ENCODE assay signal across 12 cellular contexts in genomic region chr20:10508060-10508459, GRCh38.
DNase-seq lines count a peak whose midpoint lies in the region; ATAC-seq and TF ChIP-seq lines count a peak whose summit lies in the region.
"Had no signal": no experiment of that assay in that cellular context is flagged by ENCODE, and none has a peak within 500 bp of the region (broad histone marks: within the 10 kb centered on the region; RNA-seq: fewer than 3 reads in every experiment).

No MANE protein-coding gene starts in this region.

- H3K9ac ChIP-seq in smooth muscle cell (ENCODE audit: low read depth): no peak overlapping the region

- no peaks in the 10 kb centered on the region for H3K79me2 ChIP-seq in smooth muscle cell (ENCODE audit: low read depth)

- no peak overlapping the region for H3K4me3 Mint-ChIP-seq in activated CD8-positive, alpha-beta T cell treated with anti-CD3 and anti-CD28 coated beads for 36 hours
- H3K4me3 Mint-ChIP-seq in naive thymus-derived CD4-positive, alpha-beta T cell: no peak overlapping the region
- H3K4me3 Mint-ChIP-seq: activated T-helper 17 cell treated with anti-CD3 and anti-CD28 coated beads, Interleukin-2, amount 50 U/mL, for 72 hours; CD4-positive, alpha-beta memory T cell had no signal

- no peak overlapping the region for H2AFZ ChIP-seq in smooth muscle cell (ENCODE audit: low read depth)

- WGBS in adrenal gland, 4 donors: 43 to 62% (median 49%) methylated on average over 4 of the region's 4 CpGs
- WGBS in smooth muscle cell (ENCODE audit: low lambda C conversion rate): 72% methylated on average over 4 of the region's 4 CpGs

- H3K27me3 ChIP-seq in adrenal gland (no peaks in the 10 kb centered on the region), right atrium auricular region (no peaks in the 10 kb centered on the region), smooth muscle cell (ENCODE audit: low read depth) (no peaks in the 10 kb centered on the region)
- no peaks in the 10 kb centered on the region for H3K27me3 ChIP-seq in naive thymus-derived CD4-positive, alpha-beta T cell (ENCODE audit: control insufficient read depth in 2 of 2, insufficient read depth in 2 of 2, low read length in 2 of 2)
- H3K27me3 ChIP-seq: thyroid gland had no signal

- H3K4me3 ChIP-seq in adrenal gland (no peak overlapping the region), right atrium auricular region (no peak overlapping the region), smooth muscle cell (no peak overlapping the region)
- no peak overlapping the region for H3K4me3 ChIP-seq in naive thymus-derived CD4-positive, alpha-beta T cell (ENCODE audit: low read length)
- H3K4me3 ChIP-seq: thyroid gland had no signal

- TF ChIP-seq POLR2A in adrenal gland (IDR thresholded peaks at IDR 0.05): no peak

- intact Hi-C loops in adrenal gland (cut with DNase I): no loop called here
- intact Hi-C loops in activated CD8-positive, alpha-beta T cell treated with anti-CD3 and anti-CD28 coated beads for 36 hours (cut with micrococcal nuclease): no loop called here
- intact Hi-C loops in naive thymus-derived CD4-positive, alpha-beta T cell (cut with micrococcal nuclease): no loop called here

- POLR2A ChIA-PET in activated CD8-positive, alpha-beta T cell treated with anti-CD3 and anti-CD28 coated beads for 36 hours (lab: Charles Lee): no interaction called here
- POLR2A ChIA-PET in naive thymus-derived CD4-positive, alpha-beta T cell (lab: Charles Lee): no interaction called here

- H4K20me1 ChIP-seq in smooth muscle cell (ENCODE audit: low read depth): no peaks in the 10 kb centered on the region

- no peaks in the 10 kb centered on the region for H3K9me3 ChIP-seq in adrenal gland (replicated peaks in 1 of 3)
- H3K9me3 ChIP-seq in right atrium auricular region: no peaks in the 10 kb centered on the region
- H3K9me3 ChIP-seq in smooth muscle cell (replicated peaks; ENCODE audit: low read depth): no peaks in the 10 kb centered on the region
- H3K9me3 ChIP-seq in naive thymus-derived CD4-positive, alpha-beta T cell (ENCODE audit: control insufficient read depth in 2 of 3, low read length in 3 of 3): no peaks in the 10 kb centered on the region
- H3K9me3 ChIP-seq: thyroid gland had no signal

- CTCF ChIA-PET in activated CD8-positive, alpha-beta T cell treated with anti-CD3 and anti-CD28 coated beads for 36 hours (lab: Charles Lee): no interaction called here
- CTCF ChIA-PET in naive thymus-derived CD4-positive, alpha-beta T cell (lab: Charles Lee): no interaction called here

- H3K4me1 ChIP-seq in adrenal gland (replicated peaks in 1 of 2) (peaks cover 42 to 73% of the 10 kb centered on the region in 2 donors), right atrium auricular region (peaks cover 0 to 49% of the 10 kb centered on the region in 2 donors), smooth muscle cell (ENCODE audit: low read depth) (peaks cover 20% of the 10 kb centered on the region)
- peaks cover 0 to 13% of the 10 kb centered on the region in 2 donors for H3K4me1 ChIP-seq in naive thymus-derived CD4-positive, alpha-beta T cell (ENCODE audit: control insufficient read depth in 2 of 2, insufficient read depth in 2 of 2, low read length in 2 of 2)

- H3K27ac Mint-ChIP-seq in activated CD8-positive, alpha-beta T cell treated with anti-CD3 and anti-CD28 coated beads for 36 hours: no peak overlapping the region
- H3K27ac Mint-ChIP-seq in naive thymus-derived CD4-positive, alpha-beta T cell: no peak overlapping the region
- H3K27ac Mint-ChIP-seq: activated T-helper 17 cell treated with anti-CD3 and anti-CD28 coated beads, Interleukin-2, amount 50 U/mL, for 72 hours had no signal

- peak overlapping the region; percentile 8 to 84 (median 61) for H3K27ac ChIP-seq in adrenal gland
- H3K27ac ChIP-seq in right atrium auricular region: peak overlapping the region; percentile 59 to 75
- H3K27ac ChIP-seq in smooth muscle cell (ENCODE audit: low read depth): peak overlapping the region; percentile 79
- H3K27ac ChIP-seq in naive thymus-derived CD4-positive, alpha-beta T cell (ENCODE audit: low read depth, low read length): no peak overlapping the region

- DNase-seq in ELR (ENCODE audit: low read depth) (peak; percentile 26), adrenal gland (peak; percentile 41 to 88 (median 85)), right atrium auricular region (ENCODE audit: low spot score) (no peak), smooth muscle cell (lab: John Stamatoyannopoulos, UW; ENCODE audit: unreplicated experiment) (no peak), GM20000 (ENCODE audit: low spot score) (no peak), cortex of kidney (lab: John Stamatoyannopoulos, UW) (no peak)
- no peak for DNase-seq in activated CD8-positive, alpha-beta T cell treated with anti-CD3 and anti-CD28 coated beads for 36 hours
- DNase-seq in naive thymus-derived CD4-positive, alpha-beta T cell: no peak
- DNase-seq: CD4-positive, alpha-beta memory T cell; cerebellar nuclear complex had no signal

- H3K4me2 ChIP-seq in smooth muscle cell: peak overlapping the region; percentile 62

- H3K27me3 Mint-ChIP-seq in activated CD8-positive, alpha-beta T cell treated with anti-CD3 and anti-CD28 coated beads for 36 hours: no peaks in the 10 kb centered on the region
- H3K27me3 Mint-ChIP-seq in naive thymus-derived CD4-positive, alpha-beta T cell: no peaks in the 10 kb centered on the region
- H3K27me3 Mint-ChIP-seq: activated T-helper 17 cell treated with anti-CD3 and anti-CD28 coated beads, Interleukin-2, amount 50 U/mL, for 72 hours; CD4-positive, alpha-beta memory T cell had no signal

- H3F3A ChIP-seq in smooth muscle cell (ENCODE audit: low read depth): peaks cover 23% of the 10 kb centered on the region

- ATAC-seq in activated CD8-positive, alpha-beta T cell treated with anti-CD3 and anti-CD28 coated beads for 36 hours: no peak
- no peak for ATAC-seq in naive thymus-derived CD4-positive, alpha-beta T cell
- ATAC-seq: activated T-helper 17 cell treated with anti-CD3 and anti-CD28 coated beads, Interleukin-2, amount 50 U/mL, for 72 hours had no signal

- peaks cover 13% of the 10 kb centered on the region for H3K4me1 Mint-ChIP-seq in activated CD8-positive, alpha-beta T cell treated with anti-CD3 and anti-CD28 coated beads for 36 hours (ENCODE audit: low read depth)
- peaks cover 8 to 36% (median 27%) of the 10 kb centered on the region in 7 donors for H3K4me1 Mint-ChIP-seq in naive thymus-derived CD4-positive, alpha-beta T cell

- H3K36me3 Mint-ChIP-seq in activated CD8-positive, alpha-beta T cell treated with anti-CD3 and anti-CD28 coated beads for 36 hours (ENCODE audit: low read depth): peaks cover 3% of the 10 kb centered on the region
- H3K36me3 Mint-ChIP-seq in naive thymus-derived CD4-positive, alpha-beta T cell: peaks cover 0 to 9% (median 0%) of the 10 kb centered on the region in 5 donors
- H3K36me3 Mint-ChIP-seq: CD4-positive, alpha-beta memory T cell had no signal

- no peaks in the 10 kb centered on the region for H3K36me3 ChIP-seq in adrenal gland (replicated peaks in 1 of 2)
- H3K36me3 ChIP-seq in right atrium auricular region: no peaks in the 10 kb centered on the region
- H3K36me3 ChIP-seq in smooth muscle cell (ENCODE audit: low read depth): no peaks in the 10 kb centered on the region
- H3K36me3 ChIP-seq in naive thymus-derived CD4-positive, alpha-beta T cell (ENCODE audit: control insufficient read depth in 2 of 3, insufficient read depth in 3 of 3, low read length in 3 of 3): no peaks in the 10 kb centered on the region
- H3K36me3 ChIP-seq: thyroid gland had no signal

- no peaks in the 10 kb centered on the region for H3K9me3 Mint-ChIP-seq in activated CD8-positive, alpha-beta T cell treated with anti-CD3 and anti-CD28 coated beads for 36 hours
- H3K9me3 Mint-ChIP-seq in naive thymus-derived CD4-positive, alpha-beta T cell: peaks cover 0 to 3% (median 0%) of the 10 kb centered on the region in 11 donors
- H3K9me3 Mint-ChIP-seq: activated T-helper 17 cell treated with anti-CD3 and anti-CD28 coated beads, Interleukin-2, amount 50 U/mL, for 72 hours; CD4-positive, alpha-beta memory T cell had no signal

- no peak for TF ChIP-seq CTCF in adrenal gland (IDR thresholded peaks at IDR 0.05)
- TF ChIP-seq CTCF in right atrium auricular region (IDR thresholded peaks at IDR 0.05): no peak
- no peak for TF ChIP-seq CTCF in smooth muscle cell (IDR thresholded peaks at IDR 0.05; ENCODE audit: borderline replicate concordance, insufficient read depth, poor library complexity, severe bottlenecking)
- TF ChIP-seq CTCF in activated CD8-positive, alpha-beta T cell treated with anti-CD3 and anti-CD28 coated beads for 36 hours (IDR thresholded peaks at IDR 0.05): no peak
- TF ChIP-seq CTCF in GM20000 (IDR thresholded peaks at IDR 0.05; ENCODE audit: extremely low read depth, missing control alignments): no peak

Comparison
In these comparisons a context has a peak if more than half of its experiments do, and no peak if none do; other contexts are left out.
1. DNase-seq: peak in ELR (single experiment) and adrenal gland (7 of 7); none in right atrium auricular region (single experiment), smooth muscle cell (single experiment), activated CD8-positive, alpha-beta T cell treated with anti-CD3 and anti-CD28 coated beads for 36 hours (single experiment), naive thymus-derived CD4-positive, alpha-beta T cell (0 of 9), GM20000 (single experiment) and cortex of kidney (single experiment).